1 cellular context compared by ENCODE assay signal in the genomic region with DNA sequence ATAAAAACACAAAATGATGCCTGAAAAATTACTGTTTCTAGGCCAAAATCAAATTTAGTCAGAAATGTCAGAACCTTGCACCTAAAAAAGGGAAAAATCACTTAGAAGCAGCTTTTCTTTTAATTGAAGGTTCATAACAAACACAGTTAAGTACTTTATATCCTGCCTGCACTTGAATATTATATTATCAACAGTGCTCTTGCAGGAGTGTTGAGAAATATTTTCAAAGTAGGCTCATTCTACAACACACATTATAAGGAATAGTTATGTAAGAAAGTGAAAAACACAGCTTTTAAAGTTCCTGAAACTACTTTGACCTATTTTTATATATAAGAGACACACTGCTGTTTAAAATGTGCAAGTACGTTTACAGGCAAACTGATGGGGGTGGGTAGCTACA.
TF ChIP-seq lines count a peak whose summit lies in the region.

No MANE protein-coding gene starts in this region.

TF ChIP-seq in SK-N-SH, 30 proteins besides CTCF, POLR2A, EP300 and RAD21 (continued from another document):
- TF ChIP-seq, protein P1, sequence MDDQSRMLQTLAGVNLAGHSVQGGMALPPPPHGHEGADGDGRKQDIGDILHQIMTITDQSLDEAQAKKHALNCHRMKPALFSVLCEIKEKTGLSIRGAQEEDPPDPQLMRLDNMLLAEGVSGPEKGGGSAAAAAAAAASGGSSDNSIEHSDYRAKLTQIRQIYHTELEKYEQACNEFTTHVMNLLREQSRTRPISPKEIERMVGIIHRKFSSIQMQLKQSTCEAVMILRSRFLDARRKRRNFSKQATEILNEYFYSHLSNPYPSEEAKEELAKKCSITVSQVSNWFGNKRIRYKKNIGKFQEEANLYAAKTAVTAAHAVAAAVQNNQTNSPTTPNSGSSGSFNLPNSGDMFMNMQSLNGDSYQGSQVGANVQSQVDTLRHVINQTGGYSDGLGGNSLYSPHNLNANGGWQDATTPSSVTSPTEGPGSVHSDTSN (IDR thresholded peaks at IDR 0.05), result no peak
- TF ChIP-seq ELF1 (IDR thresholded peaks at IDR 0.05) (no peak), SIN3A (IDR thresholded peaks at IDR 0.05; ENCODE audit: borderline replicate concordance, low read depth, low read length) (no peak), RFX5 (IDR thresholded peaks at IDR 0.05; ENCODE audit: low read length) (no peak)
- TF ChIP-seq, protein P2, sequence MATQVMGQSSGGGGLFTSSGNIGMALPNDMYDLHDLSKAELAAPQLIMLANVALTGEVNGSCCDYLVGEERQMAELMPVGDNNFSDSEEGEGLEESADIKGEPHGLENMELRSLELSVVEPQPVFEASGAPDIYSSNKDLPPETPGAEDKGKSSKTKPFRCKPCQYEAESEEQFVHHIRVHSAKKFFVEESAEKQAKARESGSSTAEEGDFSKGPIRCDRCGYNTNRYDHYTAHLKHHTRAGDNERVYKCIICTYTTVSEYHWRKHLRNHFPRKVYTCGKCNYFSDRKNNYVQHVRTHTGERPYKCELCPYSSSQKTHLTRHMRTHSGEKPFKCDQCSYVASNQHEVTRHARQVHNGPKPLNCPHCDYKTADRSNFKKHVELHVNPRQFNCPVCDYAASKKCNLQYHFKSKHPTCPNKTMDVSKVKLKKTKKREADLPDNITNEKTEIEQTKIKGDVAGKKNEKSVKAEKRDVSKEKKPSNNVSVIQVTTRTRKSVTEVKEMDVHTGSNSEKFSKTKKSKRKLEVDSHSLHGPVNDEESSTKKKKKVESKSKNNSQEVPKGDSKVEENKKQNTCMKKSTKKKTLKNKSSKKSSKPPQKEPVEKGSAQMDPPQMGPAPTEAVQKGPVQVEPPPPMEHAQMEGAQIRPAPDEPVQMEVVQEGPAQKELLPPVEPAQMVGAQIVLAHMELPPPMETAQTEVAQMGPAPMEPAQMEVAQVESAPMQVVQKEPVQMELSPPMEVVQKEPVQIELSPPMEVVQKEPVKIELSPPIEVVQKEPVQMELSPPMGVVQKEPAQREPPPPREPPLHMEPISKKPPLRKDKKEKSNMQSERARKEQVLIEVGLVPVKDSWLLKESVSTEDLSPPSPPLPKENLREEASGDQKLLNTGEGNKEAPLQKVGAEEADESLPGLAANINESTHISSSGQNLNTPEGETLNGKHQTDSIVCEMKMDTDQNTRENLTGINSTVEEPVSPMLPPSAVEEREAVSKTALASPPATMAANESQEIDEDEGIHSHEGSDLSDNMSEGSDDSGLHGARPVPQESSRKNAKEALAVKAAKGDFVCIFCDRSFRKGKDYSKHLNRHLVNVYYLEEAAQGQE (IDR thresholded peaks at IDR 0.05; ENCODE audit: low read depth, low read length), result no peak
